Comparison of ENCODE assay signal across 24 cellular contexts in the genomic region with DNA sequence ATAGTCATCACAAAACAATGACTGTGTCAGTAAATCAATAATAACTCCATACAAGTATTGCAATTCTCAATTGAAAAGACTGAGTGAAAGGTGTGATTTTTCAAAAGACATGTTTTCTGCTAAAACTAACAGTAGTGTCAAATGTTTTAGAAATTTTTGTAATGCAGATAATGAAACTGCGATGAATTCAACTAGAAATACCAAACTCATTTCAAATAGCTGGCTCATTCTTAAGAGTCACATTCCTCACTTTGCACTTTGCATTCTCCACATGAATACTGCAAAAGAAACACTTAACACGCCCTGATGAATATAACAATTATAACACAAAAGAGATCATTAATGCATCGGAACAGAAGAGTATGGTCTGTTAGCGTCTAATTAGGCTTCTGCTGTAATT. TPM values are rescaled to one million over a fixed set of nuclear protein-coding genes. Genes with fewer than 3 reads are reported as not detected.
"Had no signal": no experiment of that assay in that cellular context is flagged by ENCODE, and none has a peak within 500 bp of the region (broad histone marks: within the 10 kb centered on the region; RNA-seq: fewer than 3 reads in every experiment).

No MANE protein-coding gene starts in this region.

- DNase-seq: activated CD4-positive, alpha-beta T cell treated with anti-CD3 and anti-CD28 coated beads, Interleukin-2, amount 10 ng/mL, durations not matched to agents 24 days and 14 days; activated CD8-positive, alpha-beta T cell treated with anti-CD3 and anti-CD28 coated beads for 36 hours; activated naive CD4-positive, alpha-beta T cell; activated naive CD8-positive, alpha-beta T cell treated with anti-CD3 and anti-CD28 coated beads, Interleukin-2, amount 10 ng/mL, durations not matched to agents 7 days and 5 days; activated T-cell treated with anti-CD3 and anti-CD28 coated beads, Interleukin-2, amount 50 U/mL, for 1 hour; amygdala; brain microvascular endothelial cell; central memory CD4-positive, alpha-beta T cell; colonic mucosa; foreskin keratinocyte; glutamatergic neuron; hippocampal formation; left ventricle myocardium inferior; naive thymus-derived CD8-positive, alpha-beta T cell; retina; stimulated activated CD4-positive, alpha-beta T cell treated with anti-CD3 and anti-CD28 coated beads, Interleukin-2, amount 100 ng/mL, for 48 hours; stimulated activated naive CD8-positive, alpha-beta T cell treated with anti-CD3 and anti-CD28 coated beads, Interleukin-15, amount 100 ng/mL, for 72 hours; T1000; transverse colon; uterus had no signal

- H3K4me3 ChIP-seq: colonic mucosa, left ventricle myocardium inferior, suprapubic skin, transverse colon, uterus had no signal

- ATAC-seq: activated CD8-positive, alpha-beta T cell treated with anti-CD3 and anti-CD28 coated beads for 36 hours; activated T-helper 17 cell treated with anti-CD3 and anti-CD28 coated beads, Interleukin-2, amount 50 U/mL, for 72 hours; foreskin keratinocyte; naive thymus-derived CD8-positive, alpha-beta T cell; stimulated activated naive CD8-positive, alpha-beta T cell treated with anti-CD3 and anti-CD28 coated beads, Interleukin-15, amount 100 ng/mL, for 72 hours had no signal

- H3K27ac ChIP-seq: brain microvascular endothelial cell, colonic mucosa, foreskin keratinocyte, left ventricle myocardium inferior, suprapubic skin, transverse colon, uterus had no signal

- FAIRE-seq: keratinocyte had no signal

- H3K4me1 ChIP-seq: colonic mucosa, foreskin keratinocyte, left ventricle myocardium inferior, suprapubic skin, transverse colon, uterus had no signal

- H3K27me3 ChIP-seq: brain microvascular endothelial cell, colonic mucosa, suprapubic skin, transverse colon, uterus had no signal

- H3K36me3 ChIP-seq: brain microvascular endothelial cell, colonic mucosa, left ventricle myocardium inferior, suprapubic skin, transverse colon, uterus had no signal

- H3K9me3 ChIP-seq: colonic mucosa, left ventricle myocardium inferior, suprapubic skin, transverse colon, uterus had no signal

RNA-seq across cellular contexts. Expression of a gene that starts 15.4 kb away (rescaled TPM):
- total RNA-seq: activated CD4-positive, alpha-beta T cell treated with anti-CD3 and anti-CD28 coated beads, Interleukin-2, amount 10 ng/mL, durations not matched to agents 24 days and 14 days; activated CD8-positive, alpha-beta T cell treated with anti-CD3 and anti-CD28 coated beads for 36 hours; activated naive CD8-positive, alpha-beta T cell treated with anti-CD3 and anti-CD28 coated beads, Interleukin-2, amount 10 ng/mL, durations not matched to agents 7 days and 5 days; activated T-helper 17 cell treated with anti-CD3 and anti-CD28 coated beads, Interleukin-2, amount 50 U/mL, for 72 hours; naive thymus-derived CD8-positive, alpha-beta T cell; T-helper 1 cell treated with Interleukin-12 subunit alpha and Interleukin-12 subunit beta and Interleukin-4 antibody, amounts not matched to agents 30 ng/mL and 1 ng/mL, for 36 hours had no signal
- polyA plus RNA-seq: naive thymus-derived CD8-positive, alpha-beta T cell had no signal
